In genomic region chr4:151238477-151238876, GRCh38 we compare ENCODE assay signal across 17 cellular contexts. TPM values are rescaled to one million over a fixed set of nuclear protein-coding genes. Genes with fewer than 3 reads are reported as not detected.
DNase-seq lines count a peak whose midpoint lies in the region; ATAC-seq and TF ChIP-seq lines count a peak whose summit lies in the region.
"Had no signal": no experiment of that assay in that cellular context is flagged by ENCODE, and none has a peak within 500 bp of the region (broad histone marks: within the 10 kb centered on the region; RNA-seq: fewer than 3 reads in every experiment).

No MANE protein-coding gene starts in this region.

- H3K4me3 ChIP-seq in MG63 = no peak overlapping the region
- H3K4me3 ChIP-seq in transverse colon = no peak overlapping the region
- H3K4me3 ChIP-seq: spleen, uterus had no signal

- H3K27me3 ChIP-seq in MG63 = no peaks in the 10 kb centered on the region
- H3K27me3 ChIP-seq in transverse colon = no peaks in the 10 kb centered on the region
- H3K27me3 ChIP-seq: BE2C, spleen, uterus had no signal

- H3K27ac Mint-ChIP-seq in mesothelial cell of epicardium (peak overlapping the region; percentile 58), natural killer cell (no peak overlapping the region)
- H3K27ac Mint-ChIP-seq: activated CD8-positive, alpha-beta T cell treated with anti-CD3 and anti-CD28 coated beads for 36 hours; activated naive CD8-positive, alpha-beta T cell; endodermal cell had no signal

- ATAC-seq in natural killer cell = no peak
- ATAC-seq: activated CD8-positive, alpha-beta T cell treated with anti-CD3 and anti-CD28 coated beads for 36 hours had no signal

- H3K36me3 Mint-ChIP-seq in mesothelial cell of epicardium = peaks cover 2% of the 10 kb centered on the region
- H3K36me3 Mint-ChIP-seq in natural killer cell = no peaks in the 10 kb centered on the region
- H3K36me3 Mint-ChIP-seq: activated naive CD8-positive, alpha-beta T cell had no signal

- H3K9me3 Mint-ChIP-seq in mesothelial cell of epicardium (no peaks in the 10 kb centered on the region), natural killer cell (no peaks in the 10 kb centered on the region)
- H3K9me3 Mint-ChIP-seq: activated CD8-positive, alpha-beta T cell treated with anti-CD3 and anti-CD28 coated beads for 36 hours had no signal

- WGBS in transverse colon (ENCODE audit: low coverage in 1 of 2), 2 donors = 43 to 46% methylated on average over 3 of the region's 3 CpGs

- DNase-seq in DMS114 treated with DMSO at 0.1 percent for 48 hours (lab: John Stamatoyannopoulos, UW; ENCODE audit: unreplicated experiment) = peak; percentile 7
- DNase-seq in RPMI7951 (ENCODE audit: low read depth) = peak; percentile 6
- peak; percentile 39 for DNase-seq in fibroblast of gingiva (ENCODE audit: low read depth)
- no peak for DNase-seq in mesothelial cell of epicardium (ENCODE audit: low spot score in 2 of 2, unreplicated experiment in 2 of 2)
- DNase-seq in natural killer cell = no peak
- no peak for DNase-seq in MG63
- DNase-seq in NCI-H69 (lab: John Stamatoyannopoulos, UW) = no peak
- no peak for DNase-seq in transverse colon
- DNase-seq: activated CD8-positive, alpha-beta T cell treated with anti-CD3 and anti-CD28 coated beads for 36 hours; BE2C; endodermal cell; NCI-H1105; NK-92 treated with Interleukin-12 subunit alpha and Interleukin-12 subunit beta, amount 100 ng/mL, for 24 hours; spleen; uterus had no signal

- H3K4me1 Mint-ChIP-seq in mesothelial cell of epicardium (peaks cover 12% of the 10 kb centered on the region), natural killer cell (no peaks in the 10 kb centered on the region)

- H3K36me3 ChIP-seq in MG63 (no peaks in the 10 kb centered on the region), transverse colon (no peaks in the 10 kb centered on the region)
- H3K36me3 ChIP-seq: BE2C, spleen, uterus had no signal

- TF ChIP-seq POLR2A in transverse colon (IDR thresholded peaks at IDR 0.05) = no peak

- in situ Hi-C loops in transverse colon (cut with MboI; ENCODE audit: low pct_ligation_motif_present in 1 of 4, low pct_unique_long_range_greater_than_20kb in 1 of 4, low sequenced_read_pairs in 3 of 4) = no loop called here

- no peaks in the 10 kb centered on the region for H3K27me3 Mint-ChIP-seq in mesothelial cell of epicardium (ENCODE audit: low read depth)
- H3K27me3 Mint-ChIP-seq in natural killer cell (ENCODE audit: low read depth in 2 of 2) = peaks cover 0 to 2% of the 10 kb centered on the region in 2 donors

- H3K4me3 Mint-ChIP-seq in mesothelial cell of epicardium (no peak overlapping the region), natural killer cell (no peak overlapping the region)
- H3K4me3 Mint-ChIP-seq: activated CD8-positive, alpha-beta T cell treated with anti-CD3 and anti-CD28 coated beads for 36 hours; activated naive CD8-positive, alpha-beta T cell; endodermal cell had no signal

- peaks cover 0 to 14% (median 2%) of the 10 kb centered on the region in 4 donors for H3K4me1 ChIP-seq in transverse colon
- H3K4me1 ChIP-seq: BE2C, spleen had no signal

- H3K9me3 ChIP-seq in MG63 (no peaks in the 10 kb centered on the region), transverse colon (no peaks in the 10 kb centered on the region)
- H3K9me3 ChIP-seq: BE2C, uterus had no signal

- TF ChIP-seq CTCF in mesothelial cell of epicardium (IDR thresholded peaks at IDR 0.05; ENCODE audit: unreplicated experiment) (no peak), natural killer cell (IDR thresholded peaks at IDR 0.05) (no peak), transverse colon (IDR thresholded peaks at IDR 0.05) (no peak)

- TF ChIP-seq EP300 in transverse colon (IDR thresholded peaks at IDR 0.05; ENCODE audit: low read depth) = no peak

- intact Hi-C loops in natural killer cell (cut with micrococcal nuclease) = no loop called here
- intact Hi-C loops in transverse colon (cut with DNase I; ENCODE audit: low total_unique reads) = no loop called here

- no peak overlapping the region for H3K27ac ChIP-seq in transverse colon
- H3K27ac ChIP-seq: spleen had no signal

RNA-seq across cellular contexts. Expression of gene PRSS48, which starts 38.5 kb away (rescaled TPM):
- not detected in 2 replicates for total RNA-seq in RPMI7951 (2014; rRNA removed; shearing (Covaris generic))
- total RNA-seq in mesothelial cell of epicardium (not detected in 3 replicates), natural killer cell (not detected), transverse colon (not detected)
- not detected in 2 replicates for total RNA-seq in MG63 (2014; rRNA removed; shearing (Covaris generic); ENCODE audit: low replicate concordance)
- total RNA-seq: activated CD8-positive, alpha-beta T cell treated with anti-CD3 and anti-CD28 coated beads for 36 hours; endodermal cell; spleen; T-helper 1 cell treated with Interleukin-12 subunit alpha and Interleukin-12 subunit beta and Interleukin-4 antibody, amounts not matched to agents 30 ng/mL and 1 ng/mL, for 36 hours; uterus had no signal

Comparison
In these comparisons a context has a peak if more than half of its experiments do, and no peak if none do; other contexts are left out.
1. DNase-seq: peak in DMS114 treated with DMSO at 0.1 percent for 48 hours (single experiment), RPMI7951 (single experiment) and fibroblast of gingiva (single experiment); none in mesothelial cell of epicardium (0 of 2), natural killer cell (single experiment), MG63 (single experiment), NCI-H69 (single experiment) and transverse colon (single experiment).